ENCODE assay signal across 23 cellular contexts in the genomic region with DNA sequence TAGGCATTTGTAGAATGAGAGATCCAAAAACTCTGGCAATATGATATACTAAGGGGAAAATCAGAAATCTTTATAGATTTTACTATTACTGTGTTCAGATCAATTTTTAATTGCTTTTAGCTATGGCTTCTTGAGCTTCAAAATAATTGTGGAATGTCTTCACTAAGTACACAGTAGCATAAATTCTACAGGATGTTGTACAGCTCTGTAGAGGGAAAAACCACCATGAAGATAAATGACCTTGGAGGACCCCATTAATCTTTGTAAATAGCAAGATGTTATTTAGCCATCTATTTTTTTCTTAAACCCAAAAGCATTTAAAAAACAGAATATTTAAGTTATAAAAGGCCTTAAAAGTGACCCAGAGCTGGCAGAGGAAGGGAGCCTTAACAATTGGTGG.
"Had no signal": no experiment of that assay in that cellular context is flagged by ENCODE, and none has a peak within 500 bp of the region (broad histone marks: within the 10 kb centered on the region; RNA-seq: fewer than 3 reads in every experiment).

No MANE protein-coding gene starts in this region.

- H3K4me3 Mint-ChIP-seq: activated naive CD4-positive, alpha-beta T cell treated with anti-CD3 and anti-CD28 coated beads, Interleukin-2, amount 50 U/mL, for 24 hours; activated T-cell treated with anti-CD3 and anti-CD28 coated beads, Interleukin-2, amount 50 U/mL, for 72 hours; central memory CD8-positive, alpha-beta T cell; stimulated activated naive CD8-positive, alpha-beta T cell treated with anti-CD3 and anti-CD28 coated beads, Interleukin-15, Interleukin-2, amounts not matched to agents 100 ng/mL and 50 ng/mL, for 24 hours; T-helper 17 cell had no signal

- H3K27ac Mint-ChIP-seq: activated naive CD4-positive, alpha-beta T cell treated with anti-CD3 and anti-CD28 coated beads, Interleukin-2, amount 50 U/mL, for 24 hours; activated T-cell treated with anti-CD3 and anti-CD28 coated beads, Interleukin-2, amount 50 U/mL, for 72 hours; progenitor cell of endocrine pancreas; stimulated activated naive CD8-positive, alpha-beta T cell treated with anti-CD3 and anti-CD28 coated beads, Interleukin-15, Interleukin-2, amounts not matched to agents 100 ng/mL and 50 ng/mL, for 24 hours; T-helper 17 cell had no signal

- H3K36me3 ChIP-seq: gastrocnemius medialis, tibial nerve, uterus had no signal

- H3K27me3 Mint-ChIP-seq: activated naive CD4-positive, alpha-beta T cell treated with anti-CD3 and anti-CD28 coated beads, Interleukin-2, amount 50 U/mL, for 24 hours; progenitor cell of endocrine pancreas; stimulated activated naive CD8-positive, alpha-beta T cell treated with anti-CD3 and anti-CD28 coated beads, Interleukin-15, Interleukin-2, amounts not matched to agents 100 ng/mL and 50 ng/mL, for 24 hours had no signal

- H3K9me3 ChIP-seq: gastrocnemius medialis had no signal

- H3K4me1 Mint-ChIP-seq: activated naive CD4-positive, alpha-beta T cell treated with anti-CD3 and anti-CD28 coated beads, Interleukin-2, amount 50 U/mL, for 24 hours; central memory CD8-positive, alpha-beta T cell; T-helper 17 cell had no signal

- H3K4me3 ChIP-seq: coronary artery, gastrocnemius medialis, skin epidermis, tibial nerve, uterus had no signal

- H3K4me1 ChIP-seq: gastrocnemius medialis, tibial nerve, uterus had no signal

- DNase-seq: activated CD4-positive, alpha-beta T cell treated with anti-CD3 and anti-CD28 coated beads, Interleukin-2, amount 50 U/mL, for 1 hour; activated CD4-positive, CD25-positive, alpha-beta regulatory T cell treated with anti-CD3 and anti-CD28 coated beads, Interleukin-2, amount 50 U/mL, for 72 hours; activated CD8-positive, alpha-beta memory T cell treated with anti-CD3 and anti-CD28 coated beads for 24 hours; activated effector memory CD4-positive, alpha-beta T cell treated with anti-CD3 and anti-CD28 coated beads, Interleukin-2, amount 50 U/mL, for 16 hours; activated T-cell treated with anti-CD3 and anti-CD28 coated beads, Interleukin-2, amount 50 U/mL, for 72 hours; erythroblast; gastrocnemius medialis; head of caudate nucleus; left ventricle myocardium superior; mesendoderm; occipital lobe; stimulated activated CD4-positive, alpha-beta T cell treated with anti-CD3 and anti-CD28 coated beads, Interleukin-15, amount 100 ng/mL, for 24 hours; stimulated activated CD4-positive, alpha-beta T cell treated with anti-CD3 and anti-CD28 coated beads, Interleukin-2, amount 100 ng/mL, for 48 hours; T-helper 17 cell; uterus had no signal

- ATAC-seq: activated T-cell treated with anti-CD3 and anti-CD28 coated beads, Interleukin-2, amount 50 U/mL, for 72 hours; gastrocnemius medialis; left ventricle myocardium superior; T-helper 17 cell had no signal

- H3K27me3 ChIP-seq: gastrocnemius medialis, tibial nerve, uterus had no signal

- H3K27ac ChIP-seq: coronary artery, gastrocnemius medialis, tibial nerve, uterus, VCaP had no signal
